ENCODE assay signal across 8 cellular contexts in genomic region chr3:114879059-114880031, GRCh38.
DNase-seq lines count a peak whose midpoint lies in the region; ATAC-seq, FAIRE-seq and TF ChIP-seq lines count a peak whose summit lies in the region.

No MANE protein-coding gene starts in this region.

- no TSS peak for BruUV-seq in K562 (replicated peaks; lab: Mats Ljungman, UMichigan)

- no peak for DNase-seq in GM12891 (ENCODE audit: insufficient read length, low spot score)
- DNase-seq in M059J (ENCODE audit: low read depth) = peak; percentile 88
- DNase-seq in K562 (ENCODE audit: extremely low read depth in 1 of 4, low spot score in 3 of 4) = no peak
- DNase-seq in sigmoid colon = no peak
- no peak for DNase-seq in esophagus squamous epithelium (lab: John Stamatoyannopoulos, UW)
- DNase-seq in OCI-M1 (lab: John Stamatoyannopoulos, UW) = no peak
- no peak for DNase-seq in HuH-7.5 (ENCODE audit: low spot score)

- no peaks in the 10 kb centered on the region for H4K20me1 ChIP-seq in K562 (replicated peaks; ENCODE audit: control insufficient read depth, insufficient read depth, low read length)

- 24% methylated on average over 8 of the region's 8 CpGs for WGBS in K562 (ENCODE audit: insufficient coverage, low coverage, missing lambda C conversion rate)
- WGBS in sigmoid colon, 2 donors = 54 to 63% methylated on average over 8 of the region's 8 CpGs
- WGBS in esophagus squamous epithelium, 2 donors = 44 to 53% methylated on average over 8 of the region's 8 CpGs

- TF ChIP-seq RAD21 in K562 (CRISPR knock-in tag; conservative IDR thresholded peaks at IDR 0.05 in 1 of 2, IDR thresholded peaks at IDR 0.05 in 1 of 2) = no peak

- no peak overlapping the region for H3K27ac ChIP-seq in K562 (ENCODE audit: extremely low read depth, low read depth, low read length)
- H3K27ac ChIP-seq in sigmoid colon = peak overlapping the region; percentile 4 to 56 (median 50)
- H3K27ac ChIP-seq in esophagus squamous epithelium = no peak overlapping the region

- FAIRE-seq in GM12891 (lab: Jason Lieb, UNC) = peak; percentile 72
- FAIRE-seq in K562 (lab: Jason Lieb, UNC) = no peak

- in situ Hi-C loops in K562 (cut with MboI) = no loop called here

- intact Hi-C loops in K562 (cut with micrococcal nuclease) = no loop called here
- intact Hi-C loops in sigmoid colon (cut with DNase I) = loop anchor here (10.0 kb wide), 1 partner anchor 255 kb away; no protein-coding TSS in a partner anchor
- intact Hi-C loops in esophagus squamous epithelium (cut with DNase I) = no loop called here

- POLR2A ChIA-PET in K562 (lab: Yijun Ruan, JAX) = no interaction called here

- no peak overlapping the region for H2AFZ ChIP-seq in K562 (ENCODE audit: low read depth, low read length)

- ATAC-seq in GM21825 (IDR thresholded peaks at IDR 0.05; ENCODE audit: unreplicated experiment) = peak; percentile 69
- no peak for ATAC-seq in K562

- no peak overlapping the region for H3K4me2 ChIP-seq in K562 (ENCODE audit: insufficient read depth, low read length)

- H3K36me3 ChIP-seq in K562 (ENCODE audit: control insufficient read depth, insufficient read depth, low read length) = no peaks in the 10 kb centered on the region
- H3K36me3 ChIP-seq in sigmoid colon = no peaks in the 10 kb centered on the region
- H3K36me3 ChIP-seq in esophagus squamous epithelium = no peaks in the 10 kb centered on the region

- H3K9me1 ChIP-seq in K562 (ENCODE audit: control insufficient read depth, insufficient read depth, low read length) = no peaks in the 10 kb centered on the region

- H3K27me3 ChIP-seq in K562 (ENCODE audit: control insufficient read depth in 2 of 2, insufficient read depth in 2 of 2, low read length in 2 of 2) (no peaks in the 10 kb centered on the region), sigmoid colon (no peaks in the 10 kb centered on the region), esophagus squamous epithelium (no peaks in the 10 kb centered on the region)

- TF ChIP-seq EP300 in K562 (IDR thresholded peaks at IDR 0.05; ENCODE audit: low read length) = no peak
- TF ChIP-seq EP300 in sigmoid colon (IDR thresholded peaks at IDR 0.05) = no peak

- TF ChIP-seq CTCF in K562 (IDR thresholded peaks at IDR 0.05 in 2 of 3, conservative IDR thresholded peaks at IDR 0.05 in 1 of 3; ENCODE audit: insufficient read depth in 2 of 3, low read depth in 1 of 3, low read length in 3 of 3) = no peak
- TF ChIP-seq CTCF in sigmoid colon (IDR thresholded peaks at IDR 0.05) = no peak
- TF ChIP-seq CTCF in esophagus squamous epithelium (IDR thresholded peaks at IDR 0.05) = no peak

- TF ChIP-seq POLR2A in GM12891 (IDR thresholded peaks at IDR 0.05; ENCODE audit: low read depth, low read length) (no peak), K562 (conservative IDR thresholded peaks at IDR 0.05) (no peak), sigmoid colon (IDR thresholded peaks at IDR 0.05) (no peak), esophagus squamous epithelium (IDR thresholded peaks at IDR 0.05) (no peak)

- no peaks in the 10 kb centered on the region for H3K4me1 ChIP-seq in K562 (replicated peaks in 1 of 2; ENCODE audit: control insufficient read depth in 2 of 2, insufficient read depth in 2 of 2, low read length in 2 of 2)
- peaks cover 0 to 50% (median 34%) of the 10 kb centered on the region in 4 donors for H3K4me1 ChIP-seq in sigmoid colon
- H3K4me1 ChIP-seq in esophagus squamous epithelium = peaks cover 0 to 17% (median 0%) of the 10 kb centered on the region in 3 donors

- H3K9ac ChIP-seq in K562 (ENCODE audit: insufficient read depth in 1 of 2, low read depth in 2 of 2, low read length in 2 of 2) = no peak overlapping the region

- H3K9me3 ChIP-seq in K562 (replicated peaks; ENCODE audit: control insufficient read depth, insufficient read depth, low read depth, low read length) = no peaks in the 10 kb centered on the region
- H3K9me3 ChIP-seq in sigmoid colon = no peaks in the 10 kb centered on the region
- H3K9me3 ChIP-seq in esophagus squamous epithelium = no peaks in the 10 kb centered on the region

- H3K79me2 ChIP-seq in K562 (ENCODE audit: control insufficient read depth, insufficient read depth, low read length) = no peaks in the 10 kb centered on the region

- CTCF ChIA-PET in K562 (lab: Yijun Ruan, JAX; ENCODE audit: low intra/inter-chr PET ratio) = no interaction called here

- H3K4me3 ChIP-seq in K562 = no peak overlapping the region
- H3K4me3 ChIP-seq in sigmoid colon = no peak overlapping the region
- H3K4me3 ChIP-seq in esophagus squamous epithelium = no peak overlapping the region

TF ChIP-seq in GM12891, 5 proteins besides CTCF, POLR2A, EP300 and RAD21:
- TF ChIP-seq SPI1 (IDR thresholded peaks at IDR 0.05; ENCODE audit: low read depth, low read length) = peak; percentile 85
- TF ChIP-seq TAF1 (IDR thresholded peaks at IDR 0.05; ENCODE audit: low read depth, low read length) = no peak

TF ChIP-seq in K562, 482 proteins besides CTCF, POLR2A, EP300 and RAD21:
- TF ChIP-seq ZNF175 (CRISPR knock-in tag; IDR thresholded peaks at IDR 0.05; ENCODE audit: low read depth) (no peak), GTF2E2 (tag; IDR thresholded peaks at IDR 0.05) (no peak), CEBPG (CRISPR knock-in tag; IDR thresholded peaks at IDR 0.05) (no peak), CEBPG (tag; conservative IDR thresholded peaks at IDR 0.05 in 1 of 2, IDR thresholded peaks at IDR 0.05 in 1 of 2) (peak; percentile 43 to 71; a peak in 3 of 4 replicates), CEBPB (tag; IDR thresholded peaks at IDR 0.05) (peak; percentile 25; the same call in 1 of the 2 replicates), CREBBP (IDR thresholded peaks at IDR 0.05; ENCODE audit: low read depth, low read length) (no peak), E2F1 (CRISPR knock-in tag; IDR thresholded peaks at IDR 0.05) (no peak)

Comparison
In these comparisons a context has a peak if more than half of its experiments do, and no peak if none do; other contexts are left out.
1. H3K27ac ChIP-seq: peak in sigmoid colon (4 of 4); none in K562 (single experiment) and esophagus squamous epithelium (0 of 4).